ENCODE assay signal across 10 cellular contexts in the genomic region with DNA sequence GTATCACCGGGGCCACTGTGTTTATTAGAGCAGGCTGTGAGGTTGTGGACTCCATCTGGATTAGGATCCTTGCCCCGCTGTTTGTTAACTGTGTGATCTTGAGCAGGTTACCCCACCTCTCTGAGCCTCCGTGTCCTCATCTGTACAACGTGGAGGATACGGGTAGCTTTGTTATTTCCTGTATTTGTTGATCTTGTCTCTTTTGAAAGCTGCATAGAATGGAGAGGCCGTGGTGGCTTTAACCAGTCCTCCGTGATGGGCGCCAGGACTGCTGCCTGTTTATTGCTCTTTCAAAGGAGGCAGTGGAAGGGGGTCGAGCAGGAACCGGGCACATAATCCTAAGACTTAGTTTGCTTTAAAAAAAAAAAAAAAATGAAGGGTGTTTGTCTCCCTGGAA. TPM values are rescaled to one million over a fixed set of nuclear protein-coding genes. Genes with fewer than 3 reads are reported as not detected.
DNase-seq lines count a peak whose midpoint lies in the region; ATAC-seq and TF ChIP-seq lines count a peak whose summit lies in the region.
"Had no signal": no experiment of that assay in that cellular context is flagged by ENCODE, and none has a peak within 500 bp of the region (broad histone marks: within the 10 kb centered on the region; RNA-seq: fewer than 3 reads in every experiment).

No MANE protein-coding gene starts in this region.

- DNase-seq in A673 (ENCODE audit: low spot score) = no peak
- DNase-seq in Karpas-422 = peak; percentile 70
- no peak for DNase-seq in ascending aorta (ENCODE audit: low spot score in 2 of 2)
- peak in 4 of 9 donors; percentile 33 to 61 (median 41) for DNase-seq in naive thymus-derived CD4-positive, alpha-beta T cell
- DNase-seq in GDM1 (lab: John Stamatoyannopoulos, UW) = no peak
- no peak for DNase-seq in KBM-7
- no peak for DNase-seq in A172 (ENCODE audit: low spot score)
- DNase-seq: NK-92 treated with Interleukin-12 subunit alpha and Interleukin-12 subunit beta, amount 100 ng/mL, for 24 hours had no signal

- TF ChIP-seq CTCF in A673 (conservative IDR thresholded peaks at IDR 0.05; ENCODE audit: low read depth, low read length) = no peak
- TF ChIP-seq CTCF in ascending aorta (IDR thresholded peaks at IDR 0.05) = no peak

- no peaks in the 10 kb centered on the region for H3K27me3 Mint-ChIP-seq in naive thymus-derived CD4-positive, alpha-beta T cell

- in situ Hi-C loops in KBM-7 (cut with MboI; ENCODE audit: low pct_unique_long_range_greater_than_20kb, low sequenced_read_pairs) = loop anchor here (25.0 kb wide), 1 partner anchor 495 kb away; no protein-coding TSS in a partner anchor

- peak overlapping the region; percentile 93 to 99 (median 98) for H3K27ac Mint-ChIP-seq in naive thymus-derived CD4-positive, alpha-beta T cell

- no TSS peak for BruUV-seq in A673 (replicated peaks; lab: Mats Ljungman, UMichigan)

- peak overlapping the region; percentile 72 for H3K27ac ChIP-seq in A673 (ENCODE audit: low read depth, low read length, poor library complexity, severe bottlenecking)
- H3K27ac ChIP-seq in Karpas-422 (ENCODE audit: low read length) = peak overlapping the region; percentile 98
- peak overlapping the region; percentile 35 to 78 for H3K27ac ChIP-seq in ascending aorta
- H3K27ac ChIP-seq in naive thymus-derived CD4-positive, alpha-beta T cell (ENCODE audit: low read depth, low read length) = peak overlapping the region; percentile 56

- POLR2A ChIA-PET in A673 (lab: Charles Lee; ENCODE audit: low non-redundant PET) = no interaction called here
- POLR2A ChIA-PET in naive thymus-derived CD4-positive, alpha-beta T cell (lab: Charles Lee) = interaction anchor here (0.6 to 3.5 kb wide), 11 partner anchors 8 to 1325 kb away, joined by 3 to 53 read pairs (median 6); a partner anchor contains a TSS

- peaks cover 34% of the 10 kb centered on the region for H3K79me2 ChIP-seq in Karpas-422 (ENCODE audit: low read length)

- no peak for ATAC-seq in naive thymus-derived CD4-positive, alpha-beta T cell
- no peak for ATAC-seq in GM18909 (IDR thresholded peaks at IDR 0.05; ENCODE audit: poor library complexity, unreplicated experiment)

- no peak overlapping the region for H3K4me3 ChIP-seq in A673 (ENCODE audit: low read depth, low read length, poor library complexity, severe bottlenecking)
- no peak overlapping the region for H3K4me3 ChIP-seq in Karpas-422 (ENCODE audit: low read length)
- H3K4me3 ChIP-seq in ascending aorta = no peak overlapping the region
- peak overlapping the region; percentile 31 for H3K4me3 ChIP-seq in naive thymus-derived CD4-positive, alpha-beta T cell (ENCODE audit: low read length)
- H3K4me3 ChIP-seq: left lung had no signal

- H4K20me1 ChIP-seq in Karpas-422 (ENCODE audit: insufficient read depth, low read depth, low read length) = no peaks in the 10 kb centered on the region; the same call in 1 of the 2 replicates

- H2AFZ ChIP-seq in Karpas-422 (ENCODE audit: low read length) = no peak overlapping the region

- H3K36me3 ChIP-seq in A673 (ENCODE audit: insufficient read depth, low read length, poor library complexity, severe bottlenecking) (peaks cover 11% of the 10 kb centered on the region), Karpas-422 (ENCODE audit: insufficient read depth, low read length) (peaks cover 9% of the 10 kb centered on the region), ascending aorta (no peaks in the 10 kb centered on the region)
- H3K36me3 ChIP-seq in naive thymus-derived CD4-positive, alpha-beta T cell (ENCODE audit: control insufficient read depth in 2 of 3, insufficient read depth in 3 of 3, low read length in 3 of 3) = peaks cover 0 to 18% (median 0%) of the 10 kb centered on the region in 3 experiments
- H3K36me3 ChIP-seq: left lung had no signal

- peak overlapping the region; percentile 61 for H3K9ac ChIP-seq in Karpas-422 (ENCODE audit: low read length)

- intact Hi-C loops in A673 (cut with micrococcal nuclease; ENCODE audit: unreplicated experiment) (loop anchor here (5.0 kb wide), 1 partner anchor 110 kb away; no protein-coding TSS in a partner anchor), ascending aorta (cut with DNase I) (loop anchor here (1.0 kb wide), 1 partner anchor 112 kb away; no protein-coding TSS in a partner anchor)
- intact Hi-C loops in naive thymus-derived CD4-positive, alpha-beta T cell (cut with micrococcal nuclease) = loop anchor here (1.0 to 2.0 kb wide), 5 partner anchors 13 to 141 kb away; a partner anchor contains a TSS

- CTCF ChIA-PET in A673 (lab: Charles Lee) = interaction anchor here (0.5 to 1.4 kb wide), 5 partner anchors 24 to 159 kb away, joined by 3 to 4 read pairs (median 3); no protein-coding TSS in a partner anchor
- CTCF ChIA-PET in naive thymus-derived CD4-positive, alpha-beta T cell (lab: Charles Lee) = interaction anchor here (0.5 to 4.4 kb wide), 8 partner anchors 24 to 151 kb away, joined by 3 to 41 read pairs (median 3); a partner anchor contains a TSS

- H3K27me3 ChIP-seq in A673 (replicated peaks; ENCODE audit: insufficient read depth, low read depth, low read length, poor library complexity) = no peaks in the 10 kb centered on the region
- H3K27me3 ChIP-seq in Karpas-422 (ENCODE audit: low read length) = no peaks in the 10 kb centered on the region
- H3K27me3 ChIP-seq in ascending aorta = no peaks in the 10 kb centered on the region
- H3K27me3 ChIP-seq in naive thymus-derived CD4-positive, alpha-beta T cell (ENCODE audit: control insufficient read depth in 2 of 2, insufficient read depth in 2 of 2, low read length in 2 of 2) = no peaks in the 10 kb centered on the region
- H3K27me3 ChIP-seq: left lung had no signal

- no peaks in the 10 kb centered on the region for H3K9me3 ChIP-seq in A673 (ENCODE audit: low read depth, low read length, poor library complexity, severe bottlenecking)
- H3K9me3 ChIP-seq in Karpas-422 (ENCODE audit: low read length) = no peaks in the 10 kb centered on the region
- H3K9me3 ChIP-seq in ascending aorta = no peaks in the 10 kb centered on the region
- no peaks in the 10 kb centered on the region for H3K9me3 ChIP-seq in naive thymus-derived CD4-positive, alpha-beta T cell (ENCODE audit: control insufficient read depth in 2 of 3, low read length in 3 of 3)
- H3K9me3 ChIP-seq: left lung had no signal

- H3K4me2 ChIP-seq in Karpas-422 (ENCODE audit: low read depth, low read length, poor library complexity, severe bottlenecking) = peak overlapping the region; percentile 48

- H3K4me3 Mint-ChIP-seq in naive thymus-derived CD4-positive, alpha-beta T cell = peak overlapping the region; percentile 11 to 88 (median 80)

- peaks cover 32 to 69% (median 55%) of the 10 kb centered on the region in 7 donors for H3K4me1 Mint-ChIP-seq in naive thymus-derived CD4-positive, alpha-beta T cell

- peaks cover 3 to 28% (median 21%) of the 10 kb centered on the region in 5 donors for H3K36me3 Mint-ChIP-seq in naive thymus-derived CD4-positive, alpha-beta T cell

- H3K4me1 ChIP-seq in A673 (ENCODE audit: insufficient read depth, low read length, poor library complexity, severe bottlenecking) (peaks cover 8% of the 10 kb centered on the region), Karpas-422 (ENCODE audit: low read length) (peaks cover 97% of the 10 kb centered on the region), ascending aorta (peaks cover 4 to 31% of the 10 kb centered on the region in 2 donors)
- peaks cover 11 to 37% of the 10 kb centered on the region in 2 donors for H3K4me1 ChIP-seq in naive thymus-derived CD4-positive, alpha-beta T cell (ENCODE audit: control insufficient read depth in 2 of 2, insufficient read depth in 2 of 2, low read length in 2 of 2)

- peaks cover 0 to 5% (median 0%) of the 10 kb centered on the region in 11 donors for H3K9me3 Mint-ChIP-seq in naive thymus-derived CD4-positive, alpha-beta T cell

- no peaks in the 10 kb centered on the region for H3K9me2 ChIP-seq in Karpas-422 (replicated peaks; ENCODE audit: insufficient read depth, low read length)

RNA-seq across cellular contexts. Expression of a gene that starts 22.9 kb away (rescaled TPM):
- 28.4 and 35.2 TPM in 2 replicates for total RNA-seq in A673 (2021)
- 191 and 231 TPM in 2 replicates for total RNA-seq in Karpas-422 (2014; rRNA removed; shearing (Covaris generic); ENCODE audit: low replicate concordance)
- 0.85 TPM for total RNA-seq in ascending aorta
- 10 to 100 TPM in 4 of 5 experiments, 1 to 10 TPM in 1; 5.5 to 54.0 (median 45.0) TPM for total RNA-seq in naive thymus-derived CD4-positive, alpha-beta T cell
- 10 to 100 TPM; 23.3 to 24.1 TPM for polyA plus RNA-seq in naive thymus-derived CD4-positive, alpha-beta T cell
- 21.4 and 43.8 TPM in 2 replicates for total RNA-seq in A172 (2014; rRNA removed; shearing (Covaris generic))
